In the genomic region with DNA sequence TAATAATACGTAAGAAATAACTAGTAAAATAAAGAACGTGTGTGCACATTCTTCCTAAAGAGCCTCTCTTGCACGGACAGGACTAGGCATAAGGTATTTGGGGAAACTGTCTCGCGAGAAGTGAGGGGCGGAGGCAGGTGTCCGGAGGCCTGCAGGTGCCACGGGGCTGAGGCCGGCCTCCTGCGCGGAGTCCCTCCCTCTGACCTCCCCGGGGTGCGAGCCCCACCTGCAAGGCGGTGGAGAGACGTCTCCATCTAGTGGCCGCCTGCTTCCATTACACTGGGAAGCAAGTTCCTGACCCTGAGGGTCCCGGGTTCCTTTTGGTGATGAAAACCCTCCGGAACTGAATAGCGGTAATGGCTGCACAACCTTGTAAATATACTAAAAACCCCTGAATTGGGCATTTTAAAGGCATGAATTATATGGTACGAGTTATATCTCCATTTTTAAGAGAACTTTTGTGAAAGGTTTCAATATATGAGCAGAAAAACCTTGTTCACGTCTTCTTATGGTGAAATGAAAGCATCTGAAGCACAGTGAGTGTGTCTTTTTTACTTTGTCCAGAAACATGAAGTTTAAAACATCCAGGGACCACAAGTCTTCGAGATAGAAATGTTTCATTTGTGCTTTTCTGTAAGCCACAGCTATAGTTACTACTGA, we compare ENCODE assay signal across 1 cellular context.
TF ChIP-seq lines count a peak whose summit lies in the region.

No MANE protein-coding gene starts in this region.

TF ChIP-seq in HepG2, 621 proteins besides CTCF, POLR2A, EP300 and RAD21 (continued from another document and continues in another):
- TF ChIP-seq, protein P1, sequence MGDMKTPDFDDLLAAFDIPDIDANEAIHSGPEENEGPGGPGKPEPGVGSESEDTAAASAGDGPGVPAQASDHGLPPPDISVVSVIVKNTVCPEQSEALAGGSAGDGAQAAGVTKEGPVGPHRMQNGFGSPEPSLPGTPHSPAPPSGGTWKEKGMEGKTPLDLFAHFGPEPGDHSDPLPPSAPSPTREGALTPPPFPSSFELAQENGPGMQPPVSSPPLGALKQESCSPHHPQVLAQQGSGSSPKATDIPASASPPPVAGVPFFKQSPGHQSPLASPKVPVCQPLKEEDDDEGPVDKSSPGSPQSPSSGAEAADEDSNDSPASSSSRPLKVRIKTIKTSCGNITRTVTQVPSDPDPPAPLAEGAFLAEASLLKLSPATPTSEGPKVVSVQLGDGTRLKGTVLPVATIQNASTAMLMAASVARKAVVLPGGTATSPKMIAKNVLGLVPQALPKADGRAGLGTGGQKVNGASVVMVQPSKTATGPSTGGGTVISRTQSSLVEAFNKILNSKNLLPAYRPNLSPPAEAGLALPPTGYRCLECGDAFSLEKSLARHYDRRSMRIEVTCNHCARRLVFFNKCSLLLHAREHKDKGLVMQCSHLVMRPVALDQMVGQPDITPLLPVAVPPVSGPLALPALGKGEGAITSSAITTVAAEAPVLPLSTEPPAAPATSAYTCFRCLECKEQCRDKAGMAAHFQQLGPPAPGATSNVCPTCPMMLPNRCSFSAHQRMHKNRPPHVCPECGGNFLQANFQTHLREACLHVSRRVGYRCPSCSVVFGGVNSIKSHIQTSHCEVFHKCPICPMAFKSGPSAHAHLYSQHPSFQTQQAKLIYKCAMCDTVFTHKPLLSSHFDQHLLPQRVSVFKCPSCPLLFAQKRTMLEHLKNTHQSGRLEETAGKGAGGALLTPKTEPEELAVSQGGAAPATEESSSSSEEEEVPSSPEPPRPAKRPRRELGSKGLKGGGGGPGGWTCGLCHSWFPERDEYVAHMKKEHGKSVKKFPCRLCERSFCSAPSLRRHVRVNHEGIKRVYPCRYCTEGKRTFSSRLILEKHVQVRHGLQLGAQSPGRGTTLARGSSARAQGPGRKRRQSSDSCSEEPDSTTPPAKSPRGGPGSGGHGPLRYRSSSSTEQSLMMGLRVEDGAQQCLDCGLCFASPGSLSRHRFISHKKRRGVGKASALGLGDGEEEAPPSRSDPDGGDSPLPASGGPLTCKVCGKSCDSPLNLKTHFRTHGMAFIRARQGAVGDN (CRISPR knock-in tag; IDR thresholded peaks at IDR 0.05), result peak; percentile 33; the same call in 1 of the 2 replicates
- TF ChIP-seq ZNF761 (CRISPR knock-in tag; conservative IDR thresholded peaks at IDR 0.05) (no peak), ERF (CRISPR knock-in tag; IDR thresholded peaks at IDR 0.05) (no peak), ZNF567 (CRISPR knock-in tag; IDR thresholded peaks at IDR 0.05; ENCODE audit: borderline replicate concordance) (no peak), RXRA (CRISPR knock-in tag; IDR thresholded peaks at IDR 0.05) (peak; percentile 35; the same call in 1 of the 2 replicates), ZNF770 (CRISPR knock-in tag; IDR thresholded peaks at IDR 0.05) (peak; percentile 100), HDAC2 (CRISPR knock-in tag; IDR thresholded peaks at IDR 0.05) (0 out of 2 replicates have a peak, but pooled peaks have one; percentile 27), REPIN1 (CRISPR knock-in tag; IDR thresholded peaks at IDR 0.05; ENCODE audit: borderline replicate concordance, low read depth) (peak; percentile 49; the same call in 1 of the 2 replicates), ZNF501 (CRISPR knock-in tag; IDR thresholded peaks at IDR 0.05) (0 out of 2 replicates have a peak, but pooled peaks have one; percentile 28), NR2C2 (CRISPR knock-in tag; IDR thresholded peaks at IDR 0.05; ENCODE audit: borderline replicate concordance) (peak; percentile 47; the same call in 1 of the 2 replicates), SP4 (CRISPR knock-in tag; IDR thresholded peaks at IDR 0.05) (peak; percentile 32; the same call in 1 of the 2 replicates), KLF12 (CRISPR knock-in tag; IDR thresholded peaks at IDR 0.05; ENCODE audit: borderline replicate concordance) (no peak), ZNF749 (CRISPR knock-in tag; IDR thresholded peaks at IDR 0.05; ENCODE audit: borderline replicate concordance) (no peak), ZNF3 (CRISPR knock-in tag; IDR thresholded peaks at IDR 0.05) (no peak), SOX5 (CRISPR knock-in tag; IDR thresholded peaks at IDR 0.05; ENCODE audit: borderline replicate concordance) (no peak), SMARCC2 (IDR thresholded peaks at IDR 0.05) (no peak), PCBP1 (IDR thresholded peaks at IDR 0.05; ENCODE audit: borderline replicate concordance, low read depth, low read length) (no peak), SUZ12 (IDR thresholded peaks at IDR 0.05; ENCODE audit: low read depth, low read length) (no peak), ZZZ3 (CRISPR knock-in tag; IDR thresholded peaks at IDR 0.05; ENCODE audit: borderline replicate concordance) (no peak), POGZ (CRISPR knock-in tag; IDR thresholded peaks at IDR 0.05) (peak; percentile 56; the same call in 1 of the 2 replicates), TBX2 (CRISPR knock-in tag; IDR thresholded peaks at IDR 0.05; ENCODE audit: borderline replicate concordance) (no peak), KDM2A (CRISPR knock-in tag; IDR thresholded peaks at IDR 0.05; ENCODE audit: borderline replicate concordance, low read depth) (peak; percentile 82), HOXA3 (CRISPR knock-in tag; IDR thresholded peaks at IDR 0.05) (no peak), TOPORS (CRISPR knock-in tag; IDR thresholded peaks at IDR 0.05) (no peak), RAD51 (IDR thresholded peaks at IDR 0.05; ENCODE audit: borderline replicate concordance) (no peak), ATM (IDR thresholded peaks at IDR 0.05; ENCODE audit: borderline replicate concordance) (no peak), CENPX (CRISPR knock-in tag; IDR thresholded peaks at IDR 0.05) (no peak), CSRNP1 (CRISPR knock-in tag; IDR thresholded peaks at IDR 0.05) (no peak), RBM39 (IDR thresholded peaks at IDR 0.05; ENCODE audit: low read depth, low read length, poor library complexity, severe bottlenecking) (no peak), ZNF614 (CRISPR knock-in tag; IDR thresholded peaks at IDR 0.05; ENCODE audit: borderline replicate concordance) (no peak), ZNF101 (CRISPR knock-in tag; IDR thresholded peaks at IDR 0.05; ENCODE audit: borderline replicate concordance, low read depth) (no peak), STAG1 (CRISPR knock-in tag; IDR thresholded peaks at IDR 0.05) (peak; percentile 95), SMAD9 (CRISPR knock-in tag; IDR thresholded peaks at IDR 0.05) (no peak), ZNF768 (CRISPR knock-in tag; IDR thresholded peaks at IDR 0.05) (peak; percentile 51; the same call in 1 of the 2 replicates)
- TF ChIP-seq, protein P2, sequence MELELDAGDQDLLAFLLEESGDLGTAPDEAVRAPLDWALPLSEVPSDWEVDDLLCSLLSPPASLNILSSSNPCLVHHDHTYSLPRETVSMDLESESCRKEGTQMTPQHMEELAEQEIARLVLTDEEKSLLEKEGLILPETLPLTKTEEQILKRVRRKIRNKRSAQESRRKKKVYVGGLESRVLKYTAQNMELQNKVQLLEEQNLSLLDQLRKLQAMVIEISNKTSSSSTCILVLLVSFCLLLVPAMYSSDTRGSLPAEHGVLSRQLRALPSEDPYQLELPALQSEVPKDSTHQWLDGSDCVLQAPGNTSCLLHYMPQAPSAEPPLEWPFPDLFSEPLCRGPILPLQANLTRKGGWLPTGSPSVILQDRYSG (CRISPR knock-in tag; IDR thresholded peaks at IDR 0.05), result no peak
- TF ChIP-seq, protein P3, sequence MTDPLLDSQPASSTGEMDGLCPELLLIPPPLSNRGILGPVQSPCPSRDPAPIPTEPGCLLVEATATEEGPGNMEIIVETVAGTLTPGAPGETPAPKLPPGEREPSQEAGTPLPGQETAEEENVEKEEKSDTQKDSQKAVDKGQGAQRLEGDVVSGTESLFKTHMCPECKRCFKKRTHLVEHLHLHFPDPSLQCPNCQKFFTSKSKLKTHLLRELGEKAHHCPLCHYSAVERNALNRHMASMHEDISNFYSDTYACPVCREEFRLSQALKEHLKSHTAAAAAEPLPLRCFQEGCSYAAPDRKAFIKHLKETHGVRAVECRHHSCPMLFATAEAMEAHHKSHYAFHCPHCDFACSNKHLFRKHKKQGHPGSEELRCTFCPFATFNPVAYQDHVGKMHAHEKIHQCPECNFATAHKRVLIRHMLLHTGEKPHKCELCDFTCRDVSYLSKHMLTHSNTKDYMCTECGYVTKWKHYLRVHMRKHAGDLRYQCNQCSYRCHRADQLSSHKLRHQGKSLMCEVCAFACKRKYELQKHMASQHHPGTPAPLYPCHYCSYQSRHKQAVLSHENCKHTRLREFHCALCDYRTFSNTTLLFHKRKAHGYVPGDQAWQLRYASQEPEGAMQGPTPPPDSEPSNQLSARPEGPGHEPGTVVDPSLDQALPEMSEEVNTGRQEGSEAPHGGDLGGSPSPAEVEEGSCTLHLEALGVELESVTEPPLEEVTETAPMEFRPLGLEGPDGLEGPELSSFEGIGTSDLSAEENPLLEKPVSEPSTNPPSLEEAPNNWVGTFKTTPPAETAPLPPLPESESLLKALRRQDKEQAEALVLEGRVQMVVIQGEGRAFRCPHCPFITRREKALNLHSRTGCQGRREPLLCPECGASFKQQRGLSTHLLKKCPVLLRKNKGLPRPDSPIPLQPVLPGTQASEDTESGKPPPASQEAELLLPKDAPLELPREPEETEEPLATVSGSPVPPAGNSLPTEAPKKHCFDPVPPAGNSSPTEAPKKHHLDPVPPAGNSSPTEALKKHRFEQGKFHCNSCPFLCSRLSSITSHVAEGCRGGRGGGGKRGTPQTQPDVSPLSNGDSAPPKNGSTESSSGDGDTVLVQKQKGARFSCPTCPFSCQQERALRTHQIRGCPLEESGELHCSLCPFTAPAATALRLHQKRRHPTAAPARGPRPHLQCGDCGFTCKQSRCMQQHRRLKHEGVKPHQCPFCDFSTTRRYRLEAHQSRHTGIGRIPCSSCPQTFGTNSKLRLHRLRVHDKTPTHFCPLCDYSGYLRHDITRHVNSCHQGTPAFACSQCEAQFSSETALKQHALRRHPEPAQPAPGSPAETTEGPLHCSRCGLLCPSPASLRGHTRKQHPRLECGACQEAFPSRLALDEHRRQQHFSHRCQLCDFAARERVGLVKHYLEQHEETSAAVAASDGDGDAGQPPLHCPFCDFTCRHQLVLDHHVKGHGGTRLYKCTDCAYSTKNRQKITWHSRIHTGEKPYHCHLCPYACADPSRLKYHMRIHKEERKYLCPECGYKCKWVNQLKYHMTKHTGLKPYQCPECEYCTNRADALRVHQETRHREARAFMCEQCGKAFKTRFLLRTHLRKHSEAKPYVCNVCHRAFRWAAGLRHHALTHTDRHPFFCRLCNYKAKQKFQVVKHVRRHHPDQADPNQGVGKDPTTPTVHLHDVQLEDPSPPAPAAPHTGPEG (CRISPR knock-in tag; IDR thresholded peaks at IDR 0.05), result no peak
- TF ChIP-seq, protein P4, sequence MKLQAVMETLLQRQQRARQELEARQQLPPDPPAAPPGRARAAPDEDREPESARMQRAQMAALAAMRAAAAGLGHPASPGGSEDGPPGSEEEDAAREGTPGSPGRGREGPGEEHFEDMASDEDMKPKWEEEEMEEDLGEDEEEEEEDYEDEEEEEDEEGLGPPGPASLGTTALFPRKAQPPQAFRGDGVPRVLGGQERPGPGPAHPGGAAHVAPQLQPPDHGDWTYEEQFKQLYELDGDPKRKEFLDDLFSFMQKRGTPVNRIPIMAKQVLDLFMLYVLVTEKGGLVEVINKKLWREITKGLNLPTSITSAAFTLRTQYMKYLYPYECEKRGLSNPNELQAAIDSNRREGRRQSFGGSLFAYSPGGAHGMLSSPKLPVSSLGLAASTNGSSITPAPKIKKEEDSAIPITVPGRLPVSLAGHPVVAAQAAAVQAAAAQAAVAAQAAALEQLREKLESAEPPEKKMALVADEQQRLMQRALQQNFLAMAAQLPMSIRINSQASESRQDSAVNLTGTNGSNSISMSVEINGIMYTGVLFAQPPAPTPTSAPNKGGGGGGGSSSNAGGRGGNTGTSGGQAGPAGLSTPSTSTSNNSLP (IDR thresholded peaks at IDR 0.05; ENCODE audit: low read depth, low read length), result no peak
- TF ChIP-seq, protein P5, sequence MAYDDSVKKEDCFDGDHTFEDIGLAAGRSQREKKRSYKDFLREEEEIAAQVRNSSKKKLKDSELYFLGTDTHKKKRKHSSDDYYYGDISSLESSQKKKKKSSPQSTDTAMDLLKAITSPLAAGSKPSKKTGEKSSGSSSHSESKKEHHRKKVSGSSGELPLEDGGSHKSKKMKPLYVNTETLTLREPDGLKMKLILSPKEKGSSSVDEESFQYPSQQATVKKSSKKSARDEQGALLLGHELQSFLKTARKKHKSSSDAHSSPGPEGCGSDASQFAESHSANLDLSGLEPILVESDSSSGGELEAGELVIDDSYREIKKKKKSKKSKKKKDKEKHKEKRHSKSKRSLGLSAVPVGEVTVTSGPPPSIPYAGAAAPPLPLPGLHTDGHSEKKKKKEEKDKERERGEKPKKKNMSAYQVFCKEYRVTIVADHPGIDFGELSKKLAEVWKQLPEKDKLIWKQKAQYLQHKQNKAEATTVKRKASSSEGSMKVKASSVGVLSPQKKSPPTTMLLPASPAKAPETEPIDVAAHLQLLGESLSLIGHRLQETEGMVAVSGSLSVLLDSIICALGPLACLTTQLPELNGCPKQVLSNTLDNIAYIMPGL (CRISPR knock-in tag; IDR thresholded peaks at IDR 0.05; ENCODE audit: borderline replicate concordance in 1 of 2, low read depth in 1 of 2), result peak in 1 of 2 experiments; percentile 35; a peak in 1 of 4 replicates
- TF ChIP-seq, protein P6, sequence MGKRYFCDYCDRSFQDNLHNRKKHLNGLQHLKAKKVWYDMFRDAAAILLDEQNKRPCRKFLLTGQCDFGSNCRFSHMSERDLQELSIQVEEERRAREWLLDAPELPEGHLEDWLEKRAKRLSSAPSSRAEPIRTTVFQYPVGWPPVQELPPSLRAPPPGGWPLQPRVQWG (CRISPR knock-in tag; IDR thresholded peaks at IDR 0.05; ENCODE audit: borderline replicate concordance, low read depth), result no peak
